9 cellular contexts compared by ENCODE assay signal in genomic region chr7:98210513-98211220, GRCh38. TPM values are rescaled to one million over a fixed set of nuclear protein-coding genes. Genes with fewer than 3 reads are reported as not detected.
A peak's percentile ranks its signal among the peaks of the same experiment; 100 is the strongest.
DNase-seq lines count a peak whose midpoint lies in the region; ATAC-seq and TF ChIP-seq lines count a peak whose summit lies in the region.
"Had no signal": no experiment of that assay in that cellular context is flagged by ENCODE, and none has a peak within 500 bp of the region (broad histone marks: within the 10 kb centered on the region; RNA-seq: fewer than 3 reads in every experiment).

No MANE protein-coding gene starts in this region.

- no peaks in the 10 kb centered on the region for H3K9me3 ChIP-seq in suprapubic skin

- TF ChIP-seq CTCF in suprapubic skin (IDR thresholded peaks at IDR 0.05), result no peak

- no peak for TF ChIP-seq EP300 in suprapubic skin (IDR thresholded peaks at IDR 0.05)

- 3% methylated on average over 18 of the region's 49 CpGs for WGBS in suprapubic skin

- ATAC-seq in SK-N-SH treated with all-trans-retinoic acid at 6 μM for 48 hours, result peak; percentile 26
- ATAC-seq in HG03196 (IDR thresholded peaks at IDR 0.05; ENCODE audit: unreplicated experiment), result no peak
- no peak for ATAC-seq in GM18867 (IDR thresholded peaks at IDR 0.05; ENCODE audit: unreplicated experiment)

- H3K27me3 ChIP-seq in suprapubic skin, result peaks cover 7% of the 10 kb centered on the region

- no peak for TF ChIP-seq POLR2A in suprapubic skin (IDR thresholded peaks at IDR 0.05)

- peaks cover 17% of the 10 kb centered on the region for H3K36me3 ChIP-seq in suprapubic skin

- peak overlapping the region; percentile 41 for H3K4me3 ChIP-seq in suprapubic skin

- H3K9me3 Mint-ChIP-seq in T-helper 1 cell treated with Interleukin-12 subunit alpha and Interleukin-12 subunit beta and Interleukin-4 antibody, amounts not matched to agents 30 μg/mL and 1 μg/mL, for 36 hours, result no peaks in the 10 kb centered on the region

- H3K36me3 Mint-ChIP-seq in T-helper 1 cell treated with Interleukin-12 subunit alpha and Interleukin-12 subunit beta and Interleukin-4 antibody, amounts not matched to agents 30 μg/mL and 1 μg/mL, for 36 hours (ENCODE audit: low read depth), result peaks cover 3% of the 10 kb centered on the region

- H3K27me3 Mint-ChIP-seq in T-helper 1 cell treated with Interleukin-12 subunit alpha and Interleukin-12 subunit beta and Interleukin-4 antibody, amounts not matched to agents 30 μg/mL and 1 μg/mL, for 36 hours (ENCODE audit: low read depth), result no peaks in the 10 kb centered on the region

- peak overlapping the region; percentile 50 for H3K4me3 Mint-ChIP-seq in T-helper 1 cell treated with Interleukin-12 subunit alpha and Interleukin-12 subunit beta and Interleukin-4 antibody, amounts not matched to agents 30 μg/mL and 1 μg/mL, for 36 hours

- no peak overlapping the region for H3K27ac Mint-ChIP-seq in T-helper 1 cell treated with Interleukin-12 subunit alpha and Interleukin-12 subunit beta and Interleukin-4 antibody, amounts not matched to agents 30 μg/mL and 1 μg/mL, for 36 hours

- peaks cover 15% of the 10 kb centered on the region for H3K4me1 ChIP-seq in suprapubic skin

- no peaks in the 10 kb centered on the region for H3K4me1 Mint-ChIP-seq in T-helper 1 cell treated with Interleukin-12 subunit alpha and Interleukin-12 subunit beta and Interleukin-4 antibody, amounts not matched to agents 30 μg/mL and 1 μg/mL, for 36 hours (ENCODE audit: low read depth)

- no peak for DNase-seq in T-helper 1 cell
- peak; percentile 7 for DNase-seq in iPS DF 19.7 (ENCODE audit: low read depth, low spot score)
- DNase-seq in suprapubic skin (ENCODE audit: low spot score in 2 of 2), result peak; percentile 52 to 75
- no peak for DNase-seq in SW 1271 (lab: John Stamatoyannopoulos, UW)

- H3K27ac ChIP-seq in suprapubic skin, result no peak overlapping the region
- H3K27ac ChIP-seq: HL-60 had no signal

TF ChIP-seq in SK-N-SH treated with all-trans-retinoic acid at 6 μM for 48 hours, 23 proteins besides CTCF, POLR2A, EP300 and RAD21:
- no peak for TF ChIP-seq OSR1 (CRISPR knock-in tag; IDR thresholded peaks at IDR 0.05)
- no peak for TF ChIP-seq POU6F1 (CRISPR knock-in tag; IDR thresholded peaks at IDR 0.05; ENCODE audit: borderline replicate concordance, low read depth)
- no peak for TF ChIP-seq ARNTL (CRISPR knock-in tag; IDR thresholded peaks at IDR 0.05; ENCODE audit: borderline replicate concordance, low read depth)
- no peak for TF ChIP-seq ZFP3 (CRISPR knock-in tag; IDR thresholded peaks at IDR 0.05)
- no peak for TF ChIP-seq ISL1 (CRISPR knock-in tag; IDR thresholded peaks at IDR 0.05)
- no peak for TF ChIP-seq ESRRG (CRISPR knock-in tag; IDR thresholded peaks at IDR 0.05)
- no peak for TF ChIP-seq RARB (CRISPR knock-in tag; IDR thresholded peaks at IDR 0.05)
- no peak for TF ChIP-seq TOX (CRISPR knock-in tag; IDR thresholded peaks at IDR 0.05; ENCODE audit: borderline replicate concordance)
- TF ChIP-seq ZC3H10 (CRISPR knock-in tag; IDR thresholded peaks at IDR 0.05), result no peak
- TF ChIP-seq, protein P1, sequence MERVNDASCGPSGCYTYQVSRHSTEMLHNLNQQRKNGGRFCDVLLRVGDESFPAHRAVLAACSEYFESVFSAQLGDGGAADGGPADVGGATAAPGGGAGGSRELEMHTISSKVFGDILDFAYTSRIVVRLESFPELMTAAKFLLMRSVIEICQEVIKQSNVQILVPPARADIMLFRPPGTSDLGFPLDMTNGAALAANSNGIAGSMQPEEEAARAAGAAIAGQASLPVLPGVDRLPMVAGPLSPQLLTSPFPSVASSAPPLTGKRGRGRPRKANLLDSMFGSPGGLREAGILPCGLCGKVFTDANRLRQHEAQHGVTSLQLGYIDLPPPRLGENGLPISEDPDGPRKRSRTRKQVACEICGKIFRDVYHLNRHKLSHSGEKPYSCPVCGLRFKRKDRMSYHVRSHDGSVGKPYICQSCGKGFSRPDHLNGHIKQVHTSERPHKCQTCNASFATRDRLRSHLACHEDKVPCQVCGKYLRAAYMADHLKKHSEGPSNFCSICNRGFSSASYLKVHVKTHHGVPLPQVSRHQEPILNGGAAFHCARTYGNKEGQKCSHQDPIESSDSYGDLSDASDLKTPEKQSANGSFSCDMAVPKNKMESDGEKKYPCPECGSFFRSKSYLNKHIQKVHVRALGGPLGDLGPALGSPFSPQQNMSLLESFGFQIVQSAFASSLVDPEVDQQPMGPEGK (CRISPR knock-in tag; IDR thresholded peaks at IDR 0.05; ENCODE audit: borderline replicate concordance), result no peak
- no peak for TF ChIP-seq ZNF565 (CRISPR knock-in tag; conservative IDR thresholded peaks at IDR 0.05; ENCODE audit: low read depth)
- TF ChIP-seq, protein P2, sequence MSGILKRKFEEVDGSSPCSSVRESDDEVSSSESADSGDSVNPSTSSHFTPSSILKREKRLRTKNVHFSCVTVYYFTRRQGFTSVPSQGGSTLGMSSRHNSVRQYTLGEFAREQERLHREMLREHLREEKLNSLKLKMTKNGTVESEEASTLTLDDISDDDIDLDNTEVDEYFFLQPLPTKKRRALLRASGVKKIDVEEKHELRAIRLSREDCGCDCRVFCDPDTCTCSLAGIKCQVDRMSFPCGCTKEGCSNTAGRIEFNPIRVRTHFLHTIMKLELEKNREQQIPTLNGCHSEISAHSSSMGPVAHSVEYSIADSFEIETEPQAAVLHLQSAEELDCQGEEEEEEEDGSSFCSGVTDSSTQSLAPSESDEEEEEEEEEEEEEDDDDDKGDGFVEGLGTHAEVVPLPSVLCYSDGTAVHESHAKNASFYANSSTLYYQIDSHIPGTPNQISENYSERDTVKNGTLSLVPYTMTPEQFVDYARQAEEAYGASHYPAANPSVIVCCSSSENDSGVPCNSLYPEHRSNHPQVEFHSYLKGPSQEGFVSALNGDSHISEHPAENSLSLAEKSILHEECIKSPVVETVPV (CRISPR knock-in tag; IDR thresholded peaks at IDR 0.05), result no peak
- no peak for TF ChIP-seq ZFP30 (CRISPR knock-in tag; IDR thresholded peaks at IDR 0.05)
- no peak for TF ChIP-seq CSDC2 (CRISPR knock-in tag; IDR thresholded peaks at IDR 0.05)
- TF ChIP-seq TSHZ2 (CRISPR knock-in tag; IDR thresholded peaks at IDR 0.05), result no peak
- no peak for TF ChIP-seq SNAI2 (CRISPR knock-in tag; IDR thresholded peaks at IDR 0.05)
- no peak for TF ChIP-seq BACH2 (CRISPR knock-in tag; IDR thresholded peaks at IDR 0.05; ENCODE audit: borderline replicate concordance)
- no peak for TF ChIP-seq PPARA (CRISPR knock-in tag; IDR thresholded peaks at IDR 0.05; ENCODE audit: borderline replicate concordance)
- no peak for TF ChIP-seq ZNF8 (CRISPR knock-in tag; IDR thresholded peaks at IDR 0.05)

RNA-seq across cellular contexts. Expression of gene BHLHA15, which starts 0.6 kb away (rescaled TPM):
- total RNA-seq in suprapubic skin, result 1 to 10 TPM; 1.2 to 7.8 (median 4.4) TPM

RNA-seq across cellular contexts. Expression of gene TECPR1, which starts 41.4 kb away (rescaled TPM):
- total RNA-seq in suprapubic skin, result 10 to 100 TPM; 15.3 to 20.9 (median 16.5) TPM

Comparison
In these comparisons a context has a peak if more than half of its experiments do, and no peak if none do; other contexts are left out.
1. DNase-seq: peak in iPS DF 19.7 (single experiment) and suprapubic skin (2 of 2); none in T-helper 1 cell (0 of 5) and SW 1271 (0 of 2).